In genomic region chr9:98315067-98315453, GRCh38 we compare ENCODE assay signal across 1 cellular context.
TF ChIP-seq lines count a peak whose summit lies in the region.

No MANE protein-coding gene starts in this region.

TF ChIP-seq in GM23338, 12 proteins besides CTCF, POLR2A, EP300 and RAD21 (continued from another document):
- TF ChIP-seq, protein P1, sequence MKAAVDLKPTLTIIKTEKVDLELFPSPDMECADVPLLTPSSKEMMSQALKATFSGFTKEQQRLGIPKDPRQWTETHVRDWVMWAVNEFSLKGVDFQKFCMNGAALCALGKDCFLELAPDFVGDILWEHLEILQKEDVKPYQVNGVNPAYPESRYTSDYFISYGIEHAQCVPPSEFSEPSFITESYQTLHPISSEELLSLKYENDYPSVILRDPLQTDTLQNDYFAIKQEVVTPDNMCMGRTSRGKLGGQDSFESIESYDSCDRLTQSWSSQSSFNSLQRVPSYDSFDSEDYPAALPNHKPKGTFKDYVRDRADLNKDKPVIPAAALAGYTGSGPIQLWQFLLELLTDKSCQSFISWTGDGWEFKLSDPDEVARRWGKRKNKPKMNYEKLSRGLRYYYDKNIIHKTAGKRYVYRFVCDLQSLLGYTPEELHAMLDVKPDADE (IDR thresholded peaks at IDR 0.05) = no peak
- TF ChIP-seq EZH2phosphoT487 (IDR thresholded peaks at IDR 0.05; ENCODE audit: unreplicated experiment) (no peak), ZNF331 (CRISPR knock-in tag; IDR thresholded peaks at IDR 0.05; ENCODE audit: low read depth) (no peak), EZH2 (IDR thresholded peaks at IDR 0.05; ENCODE audit: low read depth, unreplicated experiment) (no peak), POLR2AphosphoS5 (IDR thresholded peaks at IDR 0.05; ENCODE audit: low read depth) (no peak), NANOG (IDR thresholded peaks at IDR 0.05; ENCODE audit: borderline replicate concordance) (no peak), ZNF114 (CRISPR knock-in tag; IDR thresholded peaks at IDR 0.05) (no peak)
- TF ChIP-seq, protein P2, sequence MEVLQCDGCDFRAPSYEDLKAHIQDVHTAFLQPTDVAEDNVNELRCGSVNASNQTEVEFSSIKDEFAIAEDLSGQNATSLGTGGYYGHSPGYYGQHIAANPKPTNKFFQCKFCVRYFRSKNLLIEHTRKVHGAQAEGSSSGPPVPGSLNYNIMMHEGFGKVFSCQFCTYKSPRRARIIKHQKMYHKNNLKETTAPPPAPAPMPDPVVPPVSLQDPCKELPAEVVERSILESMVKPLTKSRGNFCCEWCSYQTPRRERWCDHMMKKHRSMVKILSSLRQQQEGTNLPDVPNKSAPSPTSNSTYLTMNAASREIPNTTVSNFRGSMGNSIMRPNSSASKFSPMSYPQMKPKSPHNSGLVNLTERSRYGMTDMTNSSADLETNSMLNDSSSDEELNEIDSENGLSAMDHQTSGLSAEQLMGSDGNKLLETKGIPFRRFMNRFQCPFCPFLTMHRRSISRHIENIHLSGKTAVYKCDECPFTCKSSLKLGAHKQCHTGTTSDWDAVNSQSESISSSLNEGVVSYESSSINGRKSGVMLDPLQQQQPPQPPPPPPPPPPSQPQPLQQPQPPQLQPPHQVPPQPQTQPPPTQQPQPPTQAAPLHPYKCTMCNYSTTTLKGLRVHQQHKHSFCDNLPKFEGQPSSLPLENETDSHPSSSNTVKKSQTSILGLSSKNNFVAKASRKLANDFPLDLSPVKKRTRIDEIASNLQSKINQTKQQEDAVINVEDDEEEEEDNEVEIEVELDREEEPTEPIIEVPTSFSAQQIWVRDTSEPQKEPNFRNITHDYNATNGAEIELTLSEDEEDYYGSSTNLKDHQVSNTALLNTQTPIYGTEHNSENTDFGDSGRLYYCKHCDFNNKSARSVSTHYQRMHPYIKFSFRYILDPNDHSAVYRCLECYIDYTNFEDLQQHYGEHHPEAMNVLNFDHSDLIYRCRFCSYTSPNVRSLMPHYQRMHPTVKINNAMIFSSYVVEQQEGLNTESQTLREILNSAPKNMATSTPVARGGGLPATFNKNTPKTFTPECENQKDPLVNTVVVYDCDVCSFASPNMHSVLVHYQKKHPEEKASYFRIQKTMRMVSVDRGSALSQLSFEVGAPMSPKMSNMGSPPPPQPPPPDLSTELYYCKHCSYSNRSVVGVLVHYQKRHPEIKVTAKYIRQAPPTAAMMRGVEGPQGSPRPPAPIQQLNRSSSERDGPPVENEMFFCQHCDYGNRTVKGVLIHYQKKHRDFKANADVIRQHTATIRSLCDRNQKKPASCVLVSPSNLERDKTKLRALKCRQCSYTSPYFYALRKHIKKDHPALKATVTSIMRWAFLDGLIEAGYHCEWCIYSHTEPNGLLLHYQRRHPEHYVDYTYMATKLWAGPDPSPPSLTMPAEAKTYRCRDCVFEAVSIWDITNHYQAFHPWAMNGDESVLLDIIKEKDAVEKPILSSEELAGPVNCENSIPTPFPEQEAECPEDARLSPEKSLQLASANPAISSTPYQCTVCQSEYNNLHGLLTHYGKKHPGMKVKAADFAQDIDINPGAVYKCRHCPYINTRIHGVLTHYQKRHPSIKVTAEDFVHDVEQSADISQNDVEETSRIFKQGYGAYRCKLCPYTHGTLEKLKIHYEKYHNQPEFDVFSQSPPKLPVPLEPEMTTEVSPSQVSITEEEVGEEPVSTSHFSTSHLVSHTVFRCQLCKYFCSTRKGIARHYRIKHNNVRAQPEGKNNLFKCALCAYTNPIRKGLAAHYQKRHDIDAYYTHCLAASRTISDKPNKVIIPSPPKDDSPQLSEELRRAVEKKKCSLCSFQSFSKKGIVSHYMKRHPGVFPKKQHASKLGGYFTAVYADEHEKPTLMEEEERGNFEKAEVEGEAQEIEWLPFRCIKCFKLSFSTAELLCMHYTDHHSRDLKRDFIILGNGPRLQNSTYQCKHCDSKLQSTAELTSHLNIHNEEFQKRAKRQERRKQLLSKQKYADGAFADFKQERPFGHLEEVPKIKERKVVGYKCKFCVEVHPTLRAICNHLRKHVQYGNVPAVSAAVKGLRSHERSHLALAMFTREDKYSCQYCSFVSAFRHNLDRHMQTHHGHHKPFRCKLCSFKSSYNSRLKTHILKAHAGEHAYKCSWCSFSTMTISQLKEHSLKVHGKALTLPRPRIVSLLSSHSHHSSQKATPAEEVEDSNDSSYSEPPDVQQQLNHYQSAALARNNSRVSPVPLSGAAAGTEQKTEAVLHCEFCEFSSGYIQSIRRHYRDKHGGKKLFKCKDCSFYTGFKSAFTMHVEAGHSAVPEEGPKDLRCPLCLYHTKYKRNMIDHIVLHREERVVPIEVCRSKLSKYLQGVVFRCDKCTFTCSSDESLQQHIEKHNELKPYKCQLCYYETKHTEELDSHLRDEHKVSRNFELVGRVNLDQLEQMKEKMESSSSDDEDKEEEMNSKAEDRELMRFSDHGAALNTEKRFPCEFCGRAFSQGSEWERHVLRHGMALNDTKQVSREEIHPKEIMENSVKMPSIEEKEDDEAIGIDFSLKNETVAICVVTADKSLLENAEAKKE (CRISPR knock-in tag; IDR thresholded peaks at IDR 0.05) = no peak
